ENCODE assay signal across 18 cellular contexts in genomic region chr3:134347516-134347915, GRCh38. TPM values are rescaled to one million over a fixed set of nuclear protein-coding genes. Genes with fewer than 3 reads are reported as not detected.
A peak's percentile ranks its signal among the peaks of the same experiment; 100 is the strongest.
DNase-seq lines count a peak whose midpoint lies in the region; ATAC-seq and TF ChIP-seq lines count a peak whose summit lies in the region.
"Had no signal": no experiment of that assay in that cellular context is flagged by ENCODE, and none has a peak within 500 bp of the region (broad histone marks: within the 10 kb centered on the region; RNA-seq: fewer than 3 reads in every experiment).

No MANE protein-coding gene starts in this region.

- no peak overlapping the region for H3T11ph ChIP-seq in H9 (ENCODE audit: low read length)

- H2BK20ac ChIP-seq in H9 (ENCODE audit: low read depth, low read length, poor library complexity, severe bottlenecking) = no peak overlapping the region

- H3K4me1 ChIP-seq in hepatocyte (ENCODE audit: insufficient read depth) (peaks cover 22% of the 10 kb centered on the region), psoas muscle (peaks cover 53% of the 10 kb centered on the region), aorta (ENCODE audit: control insufficient read depth in 1 of 2, insufficient read depth in 2 of 2, low read length in 2 of 2) (no peaks in the 10 kb centered on the region), H9 (ENCODE audit: insufficient read depth, low read length) (no peaks in the 10 kb centered on the region), ovary (ENCODE audit: insufficient read depth) (no peaks in the 10 kb centered on the region)

- ATAC-seq in left cardiac atrium = no peak
- no peak for ATAC-seq in Right ventricle myocardium superior (ENCODE audit: poor library complexity)
- no peak for ATAC-seq in psoas muscle
- ATAC-seq in aorta (ENCODE audit: low FRiP score) = no peak
- ATAC-seq: K562 had no signal

- H3K14ac ChIP-seq in H9 (ENCODE audit: insufficient read depth, low read length) = no peak overlapping the region

- H3K4me2 ChIP-seq in hepatocyte = no peak overlapping the region
- no peak overlapping the region for H3K4me2 ChIP-seq in H9 (ENCODE audit: insufficient read depth, insufficient read length, low read length)
- H3K4me2 ChIP-seq: BLaER1 treated with 17β-estradiol and CSF1 and Interleukin-3, amounts not matched to agents 10 nM and 100 nM had no signal

- H3K9me3 ChIP-seq in hepatocyte (ENCODE audit: low read depth) (no peaks in the 10 kb centered on the region), psoas muscle (no peaks in the 10 kb centered on the region), aorta (ENCODE audit: control insufficient read depth, low read length) (no peaks in the 10 kb centered on the region), H9 (ENCODE audit: control insufficient read depth, low read depth, low read length) (no peaks in the 10 kb centered on the region), ovary (no peaks in the 10 kb centered on the region)

- H2BK5ac ChIP-seq in H9 (ENCODE audit: insufficient read length, low read length) = no peak overlapping the region

- H2AFZ ChIP-seq in hepatocyte (no peak overlapping the region), H9 (ENCODE audit: low read length) (no peak overlapping the region)

- H3K9me3 Mint-ChIP-seq in H9 = peaks cover 4 to 7% of the 10 kb centered on the region in 2 experiments; a peak in 2 of 5 replicates

- H3K9me2 ChIP-seq in hepatocyte (replicated peaks; ENCODE audit: insufficient read depth) = no peaks in the 10 kb centered on the region

- no peak overlapping the region for H4K5ac ChIP-seq in H9 (ENCODE audit: insufficient read length, low read depth, low read length)

- no peaks in the 10 kb centered on the region for H3K79me2 ChIP-seq in hepatocyte
- no peaks in the 10 kb centered on the region for H3K79me2 ChIP-seq in H9 (ENCODE audit: insufficient read depth, low read length)

- no peak overlapping the region for H3K27ac Mint-ChIP-seq in H9

- H4K8ac ChIP-seq in H9 (replicated peaks; ENCODE audit: insufficient read length, low read depth, low read length) = no peak overlapping the region

- no peaks in the 10 kb centered on the region for H3K27me3 ChIP-seq in hepatocyte
- H3K27me3 ChIP-seq in psoas muscle (ENCODE audit: insufficient read depth in 3 of 3, low read length in 2 of 3) = no peaks in the 10 kb centered on the region
- no peaks in the 10 kb centered on the region for H3K27me3 ChIP-seq in aorta (ENCODE audit: control insufficient read depth in 1 of 2, insufficient read depth in 2 of 2, low read length in 1 of 2)
- H3K27me3 ChIP-seq in H9 (ENCODE audit: insufficient read depth, low read length) = no peaks in the 10 kb centered on the region
- no peaks in the 10 kb centered on the region for H3K27me3 ChIP-seq in ovary
- H3K27me3 ChIP-seq: BLaER1 treated with 17β-estradiol and CSF1 and Interleukin-3, amounts not matched to agents 10 nM and 100 nM had no signal

- H3K27ac ChIP-seq in hepatocyte (peak overlapping the region; percentile 2), psoas muscle (peak overlapping the region; percentile 67), aorta (ENCODE audit: low read depth in 1 of 2, low read length in 2 of 2) (peak overlapping the region in 1 of 2 donors; percentile 84), H9 (ENCODE audit: insufficient read length, low read depth, low read length) (no peak overlapping the region), ovary (no peak overlapping the region)
- H3K27ac ChIP-seq: 22Rv1; BLaER1 treated with 17β-estradiol and CSF1 and Interleukin-3, amounts not matched to agents 10 nM and 100 nM had no signal

- H3K56ac ChIP-seq in H9 (ENCODE audit: insufficient read length, low read depth, low read length) = no peak overlapping the region

- no peak for TF ChIP-seq CTCF in hepatocyte (IDR thresholded peaks at IDR 0.05; ENCODE audit: poor library complexity)
- no peak for TF ChIP-seq CTCF in psoas muscle (IDR thresholded peaks at IDR 0.05)
- TF ChIP-seq CTCF in GM13977 (IDR thresholded peaks at IDR 0.05; ENCODE audit: extremely low read depth, insufficient read depth, missing control alignments) = no peak
- TF ChIP-seq CTCF in H9 (conservative IDR thresholded peaks at IDR 0.05) = no peak
- no peak for TF ChIP-seq CTCF in ovary (IDR thresholded peaks at IDR 0.05)

- H2BK15ac ChIP-seq in H9 (ENCODE audit: low read depth, low read length) = no peak overlapping the region

- H4K20me1 ChIP-seq in hepatocyte (ENCODE audit: insufficient read depth, poor library complexity, severe bottlenecking) = no peaks in the 10 kb centered on the region
- peaks cover 2% of the 10 kb centered on the region for H4K20me1 ChIP-seq in H9 (ENCODE audit: control insufficient read depth, insufficient read depth, insufficient read length)
- H4K20me1 ChIP-seq: BLaER1 treated with 17β-estradiol and CSF1 and Interleukin-3, amounts not matched to agents 10 nM and 100 nM had no signal

- H3K23ac ChIP-seq in H9 (ENCODE audit: insufficient read length, low read depth, low read length) = no peak overlapping the region

- intact Hi-C loops in left cardiac atrium (cut with DNase I) (no loop called here), Right ventricle myocardium superior (cut with DNase I) (no loop called here), psoas muscle (cut with DNase I) (no loop called here), aorta (cut with DNase I) (loop anchor here in 1 of 2 donors (5.0 kb wide), 1 partner anchor 35 kb away; no protein-coding TSS in a partner anchor), ovary (cut with DNase I) (no loop called here)

- H3K9ac ChIP-seq in H9 (ENCODE audit: extremely low read depth, insufficient read length, low read length) = no peak overlapping the region
- H3K9ac ChIP-seq: BLaER1 treated with 17β-estradiol and CSF1 and Interleukin-3, amounts not matched to agents 10 nM and 100 nM had no signal

- 87% methylated on average over 3 of the region's 3 CpGs for WGBS in hepatocyte (ENCODE audit: low lambda C conversion rate, missing lambda C conversion rate)
- 58 to 83% (median 60%) methylated on average over 3 of the region's 3 CpGs for WGBS in psoas muscle, 3 donors
- whole genome bisulfite sequencing in aorta, 2 donors = 66 to 82% methylated on average over 3 of the region's 3 CpGs
- WGBS in H9 (ENCODE audit: extremely low coverage, insufficient read length, low lambda C conversion rate) = no CpG with 5 or more reads among the region's 3 CpGs
- 84 to 87% (median 87%) methylated on average over 3 of the region's 3 CpGs for WGBS in ovary, 3 donors

- H3K27me3 Mint-ChIP-seq in H9 (ENCODE audit: low read depth) = peaks cover 2% of the 10 kb centered on the region; the same call in 1 of the 2 replicates

- H3K36me3 ChIP-seq in hepatocyte (replicated peaks; ENCODE audit: insufficient read depth, low read depth) (no peaks in the 10 kb centered on the region), psoas muscle (ENCODE audit: insufficient read depth in 1 of 2, low read depth in 1 of 2) (no peaks in the 10 kb centered on the region), aorta (ENCODE audit: control insufficient read depth in 1 of 2, insufficient read depth in 2 of 2, low read length in 1 of 2) (peaks cover 0 to 2% of the 10 kb centered on the region in 2 donors), ovary (no peaks in the 10 kb centered on the region)
- H3K36me3 ChIP-seq: BLaER1 treated with 17β-estradiol and CSF1 and Interleukin-3, amounts not matched to agents 10 nM and 100 nM had no signal

- no peak for TF ChIP-seq EP300 in ovary (IDR thresholded peaks at IDR 0.05)

- peaks cover 14 to 15% of the 10 kb centered on the region in 2 experiments for H3K4me1 Mint-ChIP-seq in H9

- H3K4me3 ChIP-seq in hepatocyte = no peak overlapping the region
- no peak overlapping the region for H3K4me3 ChIP-seq in psoas muscle
- no peak overlapping the region for H3K4me3 ChIP-seq in aorta (ENCODE audit: low read length in 2 of 2)
- H3K4me3 ChIP-seq in ovary = no peak overlapping the region
- H3K4me3 ChIP-seq: BLaER1 treated with 17β-estradiol and CSF1 and Interleukin-3, amounts not matched to agents 10 nM and 100 nM; K562 had no signal

- no peak overlapping the region for H3K4me3 Mint-ChIP-seq in H9

- no peak overlapping the region for H2BK120ac ChIP-seq in H9 (ENCODE audit: low read depth, low read length, poor library complexity, severe bottlenecking)

- H2BK12ac ChIP-seq in H9 (ENCODE audit: insufficient read length, low read depth, low read length) = no peak overlapping the region

- no peak overlapping the region for H2AK5ac ChIP-seq in H9 (ENCODE audit: insufficient read length, low read length)

- DNase-seq in left cardiac atrium = peak; percentile 6
- no peak for DNase-seq in Right ventricle myocardium superior
- DNase-seq in hepatocyte (ENCODE audit: low spot score) = no peak
- DNase-seq in psoas muscle = peak in 1 of 2 donors; percentile 5
- peak; percentile 29 to 37 for DNase-seq in aorta
- DNase-seq in GM13977 (ENCODE audit: low spot score) = no peak
- no peak for DNase-seq in H9
- DNase-seq in ovary = no peak
- DNase-seq: DMS 273 treated with DMSO at 0.1 percent for 48 hours, NCI-H1436 treated with DMSO at 0.1 percent for 48 hours, NCI-H2081, NCI-H2227 treated with DMSO at 0.1 percent for 48 hours, NCI-H524 treated with DMSO at 0.1 percent for 48 hours, SHP77 had no signal

- no peak overlapping the region for H3K4ac ChIP-seq in H9 (ENCODE audit: low read depth, low read length)

- H3K79me1 ChIP-seq in H9 (ENCODE audit: insufficient read depth, low read depth, low read length, poor library complexity, severe bottlenecking) = no peaks in the 10 kb centered on the region

- TF ChIP-seq POLR2A in ovary (IDR thresholded peaks at IDR 0.05) = no peak

- H3K23me2 ChIP-seq in H9 (ENCODE audit: insufficient read length, low read depth, low read length, poor library complexity, severe bottlenecking) = no peaks in the 10 kb centered on the region

- H4K91ac ChIP-seq in H9 (ENCODE audit: insufficient read length, low read depth, low read length) = no peak overlapping the region

- peaks cover 0 to 6% (median 3%) of the 10 kb centered on the region in 3 experiments; a peak in 3 of 7 replicates for H3K36me3 Mint-ChIP-seq in H9 (ENCODE audit: insufficient read depth in 1 of 3, low read depth in 3 of 3)

- in situ Hi-C loops in GM13977 (cut with MboI; ENCODE audit: low pct_unique_long_range_greater_than_20kb, low sequenced_read_pairs, unreplicated experiment) = no loop called here

- no peak overlapping the region for H3K18ac ChIP-seq in H9 (ENCODE audit: insufficient read length, low read depth, low read length)

RNA-seq across cellular contexts. Expression of gene AMOTL2, which starts 26.7 kb away (rescaled TPM):
- total RNA-seq in left cardiac atrium (10 to 100 TPM; 47.9 to 59.3 TPM), Right ventricle myocardium superior (63.0 TPM), hepatocyte (71.4 and 81.6 TPM in 2 replicates), psoas muscle (10 to 100 TPM; 16.5 to 36.6 (median 29.6) TPM), aorta (100 to 1,000 TPM in 1 of 2 donors, 10 to 100 TPM in 1; 82.1 to 118 TPM), H9 (2021) (30.9 and 35.3 TPM in 2 replicates), ovary (10 to 100 TPM; 20.5 to 60.4 (median 44.8) TPM)
- polyA plus RNA-seq in hepatocyte (63.9 and 74.2 TPM in 2 replicates), psoas muscle (1 to 10 TPM; 4.0 to 6.1 (median 5.1) TPM), aorta (10 to 100 TPM; 12.4 to 29.3 TPM), ovary (10 to 100 TPM; 28.7 to 32.9 TPM)
- total RNA-seq: OCI-LY7 had no signal

Comparison
In these comparisons a context has a peak if more than half of its experiments do, and no peak if none do; other contexts are left out.
1. DNase-seq: peak in left cardiac atrium (single experiment) and aorta (2 of 2); none in Right ventricle myocardium superior (single experiment), hepatocyte (single experiment), GM13977 (single experiment), H9 (single experiment) and ovary (0 of 5).
2. H3K27ac ChIP-seq: peak in hepatocyte (single experiment) and psoas muscle (single experiment); none in H9 (single experiment) and ovary (0 of 2).